2 cellular contexts compared by ENCODE assay signal in the genomic region with DNA sequence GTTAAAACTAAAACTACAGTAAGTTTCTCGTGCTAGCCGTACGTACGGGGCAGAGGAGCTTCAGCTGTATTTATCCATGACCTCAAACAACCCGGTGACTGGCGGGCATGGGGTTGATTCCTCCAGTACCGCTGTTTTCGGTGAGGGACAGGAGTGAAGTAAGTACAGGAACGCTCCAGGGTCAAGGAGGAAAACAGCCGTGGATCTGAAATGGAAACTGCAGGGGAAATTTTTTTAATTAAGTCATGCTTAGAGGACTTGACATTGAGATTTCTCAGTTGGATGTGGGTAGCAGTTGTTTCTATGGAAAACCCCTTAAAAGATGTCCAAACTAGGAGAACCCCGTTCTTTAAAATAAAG.
TF ChIP-seq lines count a peak whose summit lies in the region.

No MANE protein-coding gene starts in this region.

TF ChIP-seq in GM12878, 131 proteins besides CTCF, POLR2A, EP300 and RAD21 (continues in another document):
- TF ChIP-seq MTA2 (IDR thresholded peaks at IDR 0.05; ENCODE audit: low read depth) (0 out of 2 replicates have a peak, but pooled peaks have one; percentile 20), JUNB (IDR thresholded peaks at IDR 0.05) (peak; percentile 22; the same call in 1 of the 2 replicates), POLR2AphosphoS5 (IDR thresholded peaks at IDR 0.05; ENCODE audit: low read length) (peak; percentile 68; the same call in 1 of the 2 replicates), KLF5 (IDR thresholded peaks at IDR 0.05; ENCODE audit: partially characterized antibody) (no peak), NFIC (IDR thresholded peaks at IDR 0.05; ENCODE audit: low read depth, low read length) (peak; percentile 46), IKZF1 (conservative IDR thresholded peaks at IDR 0.05) (peak; percentile 40; the same call in 1 of the 2 replicates), EED (IDR thresholded peaks at IDR 0.05; ENCODE audit: low read depth) (peak; percentile 43; the same call in 1 of the 2 replicates), MYC (IDR thresholded peaks at IDR 0.05; ENCODE audit: insufficient read depth, insufficient read length, insufficient replicate concordance, low read length, severe bottlenecking) (no peak), SPI1 (IDR thresholded peaks at IDR 0.05; ENCODE audit: borderline replicate concordance, insufficient read depth, low read depth, low read length) (no peak), TCF12 (IDR thresholded peaks at IDR 0.05; ENCODE audit: low read depth, low read length) (no peak), CREM (IDR thresholded peaks at IDR 0.05; ENCODE audit: low read depth) (0 out of 2 replicates have a peak, but pooled peaks have one; percentile 12), RUNX3 (IDR thresholded peaks at IDR 0.05; ENCODE audit: low read length) (peak; percentile 22; the same call in 1 of the 2 replicates), IKZF2 (IDR thresholded peaks at IDR 0.05) (peak; percentile 41 to 45; a peak in 2 of 4 replicates)
- TF ChIP-seq, protein P1, sequence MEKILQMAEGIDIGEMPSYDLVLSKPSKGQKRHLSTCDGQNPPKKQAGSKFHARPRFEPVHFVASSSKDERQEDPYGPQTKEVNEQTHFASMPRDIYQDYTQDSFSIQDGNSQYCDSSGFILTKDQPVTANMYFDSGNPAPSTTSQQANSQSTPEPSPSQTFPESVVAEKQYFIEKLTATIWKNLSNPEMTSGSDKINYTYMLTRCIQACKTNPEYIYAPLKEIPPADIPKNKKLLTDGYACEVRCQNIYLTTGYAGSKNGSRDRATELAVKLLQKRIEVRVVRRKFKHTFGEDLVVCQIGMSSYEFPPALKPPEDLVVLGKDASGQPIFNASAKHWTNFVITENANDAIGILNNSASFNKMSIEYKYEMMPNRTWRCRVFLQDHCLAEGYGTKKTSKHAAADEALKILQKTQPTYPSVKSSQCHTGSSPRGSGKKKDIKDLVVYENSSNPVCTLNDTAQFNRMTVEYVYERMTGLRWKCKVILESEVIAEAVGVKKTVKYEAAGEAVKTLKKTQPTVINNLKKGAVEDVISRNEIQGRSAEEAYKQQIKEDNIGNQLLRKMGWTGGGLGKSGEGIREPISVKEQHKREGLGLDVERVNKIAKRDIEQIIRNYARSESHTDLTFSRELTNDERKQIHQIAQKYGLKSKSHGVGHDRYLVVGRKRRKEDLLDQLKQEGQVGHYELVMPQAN (conservative IDR thresholded peaks at IDR 0.05) = no peak
- TF ChIP-seq, protein P2, sequence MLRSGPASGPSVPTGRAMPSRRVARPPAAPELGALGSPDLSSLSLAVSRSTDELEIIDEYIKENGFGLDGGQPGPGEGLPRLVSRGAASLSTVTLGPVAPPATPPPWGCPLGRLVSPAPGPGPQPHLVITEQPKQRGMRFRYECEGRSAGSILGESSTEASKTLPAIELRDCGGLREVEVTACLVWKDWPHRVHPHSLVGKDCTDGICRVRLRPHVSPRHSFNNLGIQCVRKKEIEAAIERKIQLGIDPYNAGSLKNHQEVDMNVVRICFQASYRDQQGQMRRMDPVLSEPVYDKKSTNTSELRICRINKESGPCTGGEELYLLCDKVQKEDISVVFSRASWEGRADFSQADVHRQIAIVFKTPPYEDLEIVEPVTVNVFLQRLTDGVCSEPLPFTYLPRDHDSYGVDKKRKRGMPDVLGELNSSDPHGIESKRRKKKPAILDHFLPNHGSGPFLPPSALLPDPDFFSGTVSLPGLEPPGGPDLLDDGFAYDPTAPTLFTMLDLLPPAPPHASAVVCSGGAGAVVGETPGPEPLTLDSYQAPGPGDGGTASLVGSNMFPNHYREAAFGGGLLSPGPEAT (IDR thresholded peaks at IDR 0.05; ENCODE audit: low read depth) = 0 out of 2 replicates have a peak, but pooled peaks have one; percentile 26
- TF ChIP-seq, protein P3, sequence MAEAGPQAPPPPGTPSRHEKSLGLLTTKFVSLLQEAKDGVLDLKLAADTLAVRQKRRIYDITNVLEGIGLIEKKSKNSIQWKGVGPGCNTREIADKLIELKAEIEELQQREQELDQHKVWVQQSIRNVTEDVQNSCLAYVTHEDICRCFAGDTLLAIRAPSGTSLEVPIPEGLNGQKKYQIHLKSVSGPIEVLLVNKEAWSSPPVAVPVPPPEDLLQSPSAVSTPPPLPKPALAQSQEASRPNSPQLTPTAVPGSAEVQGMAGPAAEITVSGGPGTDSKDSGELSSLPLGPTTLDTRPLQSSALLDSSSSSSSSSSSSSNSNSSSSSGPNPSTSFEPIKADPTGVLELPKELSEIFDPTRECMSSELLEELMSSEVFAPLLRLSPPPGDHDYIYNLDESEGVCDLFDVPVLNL (IDR thresholded peaks at IDR 0.05; ENCODE audit: low read depth, low read length) = no peak
- TF ChIP-seq, protein P4, sequence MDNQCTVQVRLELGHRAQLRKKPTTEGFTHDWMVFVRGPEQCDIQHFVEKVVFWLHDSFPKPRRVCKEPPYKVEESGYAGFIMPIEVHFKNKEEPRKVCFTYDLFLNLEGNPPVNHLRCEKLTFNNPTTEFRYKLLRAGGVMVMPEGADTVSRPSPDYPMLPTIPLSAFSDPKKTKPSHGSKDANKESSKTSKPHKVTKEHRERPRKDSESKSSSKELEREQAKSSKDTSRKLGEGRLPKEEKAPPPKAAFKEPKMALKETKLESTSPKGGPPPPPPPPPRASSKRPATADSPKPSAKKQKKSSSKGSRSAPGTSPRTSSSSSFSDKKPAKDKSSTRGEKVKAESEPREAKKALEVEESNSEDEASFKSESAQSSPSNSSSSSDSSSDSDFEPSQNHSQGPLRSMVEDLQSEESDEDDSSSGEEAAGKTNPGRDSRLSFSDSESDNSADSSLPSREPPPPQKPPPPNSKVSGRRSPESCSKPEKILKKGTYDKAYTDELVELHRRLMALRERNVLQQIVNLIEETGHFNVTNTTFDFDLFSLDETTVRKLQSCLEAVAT (IDR thresholded peaks at IDR 0.05) = peak; percentile 56; the same call in 1 of the 2 replicates
- TF ChIP-seq, protein P5, sequence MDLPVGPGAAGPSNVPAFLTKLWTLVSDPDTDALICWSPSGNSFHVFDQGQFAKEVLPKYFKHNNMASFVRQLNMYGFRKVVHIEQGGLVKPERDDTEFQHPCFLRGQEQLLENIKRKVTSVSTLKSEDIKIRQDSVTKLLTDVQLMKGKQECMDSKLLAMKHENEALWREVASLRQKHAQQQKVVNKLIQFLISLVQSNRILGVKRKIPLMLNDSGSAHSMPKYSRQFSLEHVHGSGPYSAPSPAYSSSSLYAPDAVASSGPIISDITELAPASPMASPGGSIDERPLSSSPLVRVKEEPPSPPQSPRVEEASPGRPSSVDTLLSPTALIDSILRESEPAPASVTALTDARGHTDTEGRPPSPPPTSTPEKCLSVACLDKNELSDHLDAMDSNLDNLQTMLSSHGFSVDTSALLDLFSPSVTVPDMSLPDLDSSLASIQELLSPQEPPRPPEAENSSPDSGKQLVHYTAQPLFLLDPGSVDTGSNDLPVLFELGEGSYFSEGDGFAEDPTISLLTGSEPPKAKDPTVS (IDR thresholded peaks at IDR 0.05; ENCODE audit: low read depth, low read length) = no peak

TF ChIP-seq in HepG2, 621 proteins besides CTCF, POLR2A, EP300 and RAD21 (continues in another document):
- TF ChIP-seq SOX5 (CRISPR knock-in tag; IDR thresholded peaks at IDR 0.05; ENCODE audit: borderline replicate concordance) = no peak
- no peak for TF ChIP-seq ZKSCAN8 (CRISPR knock-in tag; IDR thresholded peaks at IDR 0.05; ENCODE audit: borderline replicate concordance)
- no peak for TF ChIP-seq SP4 (CRISPR knock-in tag; IDR thresholded peaks at IDR 0.05)
- TF ChIP-seq ETV6 (CRISPR knock-in tag; conservative IDR thresholded peaks at IDR 0.05) = no peak
- TF ChIP-seq ZNF138 (CRISPR knock-in tag; IDR thresholded peaks at IDR 0.05; ENCODE audit: low read depth) = no peak
- TF ChIP-seq MAF1 (CRISPR knock-in tag; IDR thresholded peaks at IDR 0.05; ENCODE audit: borderline replicate concordance) = no peak
- TF ChIP-seq FOXA1 (IDR thresholded peaks at IDR 0.05) = no peak
- TF ChIP-seq FOXA1 (CRISPR knock-in tag; IDR thresholded peaks at IDR 0.05) = no peak
- no peak for TF ChIP-seq TGIF2 (CRISPR knock-in tag; IDR thresholded peaks at IDR 0.05)
- no peak for TF ChIP-seq NCOA5 (CRISPR knock-in tag; IDR thresholded peaks at IDR 0.05)
- TF ChIP-seq CENPT (CRISPR knock-in tag; IDR thresholded peaks at IDR 0.05; ENCODE audit: low read depth) = no peak
- TF ChIP-seq REXO4 (CRISPR knock-in tag; IDR thresholded peaks at IDR 0.05; ENCODE audit: borderline replicate concordance) = no peak
- TF ChIP-seq ZNF772 (CRISPR knock-in tag; IDR thresholded peaks at IDR 0.05) = no peak
- TF ChIP-seq ZNF570 (CRISPR knock-in tag; IDR thresholded peaks at IDR 0.05; ENCODE audit: borderline replicate concordance) = no peak
- TF ChIP-seq ISL2 (CRISPR knock-in tag; IDR thresholded peaks at IDR 0.05) = no peak
- no peak for TF ChIP-seq CBX1 (IDR thresholded peaks at IDR 0.05; ENCODE audit: low read depth)
- peak; percentile 10 for TF ChIP-seq XRCC5 (optimal IDR thresholded peaks at IDR 0.05; ENCODE audit: low read length)
- no peak for TF ChIP-seq LCORL (IDR thresholded peaks at IDR 0.05)
- TF ChIP-seq LCORL (CRISPR knock-in tag; IDR thresholded peaks at IDR 0.05) = no peak
- TF ChIP-seq ZNF782 (CRISPR knock-in tag; IDR thresholded peaks at IDR 0.05; ENCODE audit: borderline replicate concordance) = no peak
- no peak for TF ChIP-seq FOXK2 (IDR thresholded peaks at IDR 0.05)
- peak; percentile 90 for TF ChIP-seq ZNF12 (CRISPR knock-in tag; IDR thresholded peaks at IDR 0.05)
- no peak for TF ChIP-seq SP1 (IDR thresholded peaks at IDR 0.05)
- TF ChIP-seq SP1 (CRISPR knock-in tag; IDR thresholded peaks at IDR 0.05) = no peak
- peak; percentile 61; the same call in 1 of the 2 replicates for TF ChIP-seq RXRB (CRISPR knock-in tag; IDR thresholded peaks at IDR 0.05; ENCODE audit: borderline replicate concordance)
- TF ChIP-seq SAP130 (CRISPR knock-in tag; IDR thresholded peaks at IDR 0.05; ENCODE audit: low read depth) = peak; percentile 11
- TF ChIP-seq KDM2A (CRISPR knock-in tag; IDR thresholded peaks at IDR 0.05; ENCODE audit: borderline replicate concordance, low read depth) = no peak
- no peak for TF ChIP-seq SYNCRIP (IDR thresholded peaks at IDR 0.05; ENCODE audit: insufficient read depth, low read depth, low read length)
- no peak for TF ChIP-seq PHF8 (CRISPR knock-in tag; IDR thresholded peaks at IDR 0.05)
- TF ChIP-seq, protein P6, sequence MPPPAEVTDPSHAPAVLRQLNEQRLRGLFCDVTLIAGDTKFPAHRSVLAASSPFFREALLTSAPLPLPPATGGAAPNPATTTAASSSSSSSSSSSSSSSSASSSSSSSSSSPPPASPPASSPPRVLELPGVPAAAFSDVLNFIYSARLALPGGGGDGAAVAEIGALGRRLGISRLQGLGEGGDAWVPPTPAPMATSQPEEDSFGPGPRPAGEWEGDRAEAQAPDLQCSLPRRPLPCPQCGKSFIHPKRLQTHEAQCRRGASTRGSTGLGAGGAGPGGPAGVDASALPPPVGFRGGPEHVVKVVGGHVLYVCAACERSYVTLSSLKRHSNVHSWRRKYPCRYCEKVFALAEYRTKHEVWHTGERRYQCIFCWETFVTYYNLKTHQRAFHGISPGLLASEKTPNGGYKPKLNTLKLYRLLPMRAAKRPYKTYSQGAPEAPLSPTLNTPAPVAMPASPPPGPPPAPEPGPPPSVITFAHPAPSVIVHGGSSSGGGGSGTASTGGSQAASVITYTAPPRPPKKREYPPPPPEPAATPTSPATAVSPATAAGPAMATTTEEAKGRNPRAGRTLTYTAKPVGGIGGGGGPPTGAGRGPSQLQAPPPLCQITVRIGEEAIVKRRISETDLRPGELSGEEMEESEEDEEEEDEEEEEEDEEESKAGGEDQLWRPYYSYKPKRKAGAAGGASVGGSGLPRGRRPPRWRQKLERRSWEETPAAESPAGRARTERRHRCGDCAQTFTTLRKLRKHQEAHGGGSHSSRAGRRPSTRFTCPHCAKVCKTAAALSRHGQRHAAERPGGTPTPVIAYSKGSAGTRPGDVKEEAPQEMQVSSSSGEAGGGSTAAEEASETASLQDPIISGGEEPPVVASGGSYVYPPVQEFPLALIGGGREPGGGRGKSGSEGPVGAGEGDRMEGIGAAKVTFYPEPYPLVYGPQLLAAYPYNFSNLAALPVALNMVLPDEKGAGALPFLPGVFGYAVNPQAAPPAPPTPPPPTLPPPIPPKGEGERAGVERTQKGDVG (CRISPR knock-in tag; IDR thresholded peaks at IDR 0.05; ENCODE audit: borderline replicate concordance) = no peak
- TF ChIP-seq, protein P7, sequence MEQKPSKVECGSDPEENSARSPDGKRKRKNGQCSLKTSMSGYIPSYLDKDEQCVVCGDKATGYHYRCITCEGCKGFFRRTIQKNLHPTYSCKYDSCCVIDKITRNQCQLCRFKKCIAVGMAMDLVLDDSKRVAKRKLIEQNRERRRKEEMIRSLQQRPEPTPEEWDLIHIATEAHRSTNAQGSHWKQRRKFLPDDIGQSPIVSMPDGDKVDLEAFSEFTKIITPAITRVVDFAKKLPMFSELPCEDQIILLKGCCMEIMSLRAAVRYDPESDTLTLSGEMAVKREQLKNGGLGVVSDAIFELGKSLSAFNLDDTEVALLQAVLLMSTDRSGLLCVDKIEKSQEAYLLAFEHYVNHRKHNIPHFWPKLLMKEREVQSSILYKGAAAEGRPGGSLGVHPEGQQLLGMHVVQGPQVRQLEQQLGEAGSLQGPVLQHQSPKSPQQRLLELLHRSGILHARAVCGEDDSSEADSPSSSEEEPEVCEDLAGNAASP (CRISPR knock-in tag; IDR thresholded peaks at IDR 0.05; ENCODE audit: borderline replicate concordance) = peak; percentile 87; the same call in 1 of the 2 replicates
- TF ChIP-seq ETV5 (CRISPR knock-in tag; IDR thresholded peaks at IDR 0.05; ENCODE audit: borderline replicate concordance) = no peak
- no peak for TF ChIP-seq SMARCE1 (IDR thresholded peaks at IDR 0.05; ENCODE audit: borderline replicate concordance)
- TF ChIP-seq ZFP41 (CRISPR knock-in tag; IDR thresholded peaks at IDR 0.05; ENCODE audit: borderline replicate concordance) = no peak
- TF ChIP-seq, protein P8, sequence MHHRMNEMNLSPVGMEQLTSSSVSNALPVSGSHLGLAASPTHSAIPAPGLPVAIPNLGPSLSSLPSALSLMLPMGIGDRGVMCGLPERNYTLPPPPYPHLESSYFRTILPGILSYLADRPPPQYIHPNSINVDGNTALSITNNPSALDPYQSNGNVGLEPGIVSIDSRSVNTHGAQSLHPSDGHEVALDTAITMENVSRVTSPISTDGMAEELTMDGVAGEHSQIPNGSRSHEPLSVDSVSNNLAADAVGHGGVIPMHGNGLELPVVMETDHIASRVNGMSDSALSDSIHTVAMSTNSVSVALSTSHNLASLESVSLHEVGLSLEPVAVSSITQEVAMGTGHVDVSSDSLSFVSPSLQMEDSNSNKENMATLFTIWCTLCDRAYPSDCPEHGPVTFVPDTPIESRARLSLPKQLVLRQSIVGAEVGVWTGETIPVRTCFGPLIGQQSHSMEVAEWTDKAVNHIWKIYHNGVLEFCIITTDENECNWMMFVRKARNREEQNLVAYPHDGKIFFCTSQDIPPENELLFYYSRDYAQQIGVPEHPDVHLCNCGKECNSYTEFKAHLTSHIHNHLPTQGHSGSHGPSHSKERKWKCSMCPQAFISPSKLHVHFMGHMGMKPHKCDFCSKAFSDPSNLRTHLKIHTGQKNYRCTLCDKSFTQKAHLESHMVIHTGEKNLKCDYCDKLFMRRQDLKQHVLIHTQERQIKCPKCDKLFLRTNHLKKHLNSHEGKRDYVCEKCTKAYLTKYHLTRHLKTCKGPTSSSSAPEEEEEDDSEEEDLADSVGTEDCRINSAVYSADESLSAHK (CRISPR knock-in tag; IDR thresholded peaks at IDR 0.05; ENCODE audit: borderline replicate concordance) = no peak
